Comparison of ENCODE assay signal across 1 cellular context in the genomic region with DNA sequence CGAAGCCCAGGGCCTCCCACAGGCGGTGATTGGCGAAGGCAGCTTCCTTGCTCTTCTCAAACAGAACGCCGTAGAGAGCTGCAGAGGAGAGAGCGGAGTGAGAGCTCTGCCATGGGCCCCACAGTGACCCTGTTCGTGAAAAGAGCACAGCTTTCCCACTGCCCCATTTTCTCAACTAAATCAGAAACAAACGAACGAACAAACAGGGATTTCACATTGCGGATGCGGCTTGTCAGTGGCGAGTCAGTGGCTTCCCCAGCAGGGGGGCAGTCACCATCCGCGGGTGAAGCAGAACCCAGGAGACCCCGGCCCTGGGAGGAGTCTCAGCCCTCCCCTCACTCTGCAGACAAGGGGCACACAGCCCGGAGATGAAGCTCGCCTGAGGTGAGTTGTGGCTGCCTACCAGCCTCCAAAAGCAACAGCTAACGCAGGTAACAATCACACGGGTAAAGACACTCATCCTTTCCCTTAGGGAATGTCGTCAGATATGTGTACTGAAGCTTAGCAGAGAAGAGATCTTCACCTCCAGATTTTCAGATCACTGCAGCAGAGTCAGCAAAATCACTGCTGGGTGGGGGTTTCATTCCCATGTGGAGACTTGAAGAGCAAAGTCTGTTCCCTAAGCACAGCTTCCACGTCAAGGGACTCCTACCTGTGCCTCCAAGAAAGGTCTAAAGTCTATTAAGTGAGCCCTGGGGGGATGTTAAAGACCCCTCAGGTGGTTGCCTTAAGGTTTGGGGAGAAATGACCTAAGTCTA.
TF ChIP-seq lines count a peak whose summit lies in the region.

No MANE protein-coding gene starts in this region.

TF ChIP-seq in GM23338, 12 proteins besides CTCF, POLR2A, EP300 and RAD21:
- TF ChIP-seq STAT1 (IDR thresholded peaks at IDR 0.05; ENCODE audit: unreplicated experiment) = no peak
- no peak for TF ChIP-seq NANOG (IDR thresholded peaks at IDR 0.05; ENCODE audit: borderline replicate concordance)
- no peak for TF ChIP-seq ZNF114 (CRISPR knock-in tag; IDR thresholded peaks at IDR 0.05)
- no peak for TF ChIP-seq JUNB (IDR thresholded peaks at IDR 0.05; ENCODE audit: unreplicated experiment)
- TF ChIP-seq, protein P1, sequence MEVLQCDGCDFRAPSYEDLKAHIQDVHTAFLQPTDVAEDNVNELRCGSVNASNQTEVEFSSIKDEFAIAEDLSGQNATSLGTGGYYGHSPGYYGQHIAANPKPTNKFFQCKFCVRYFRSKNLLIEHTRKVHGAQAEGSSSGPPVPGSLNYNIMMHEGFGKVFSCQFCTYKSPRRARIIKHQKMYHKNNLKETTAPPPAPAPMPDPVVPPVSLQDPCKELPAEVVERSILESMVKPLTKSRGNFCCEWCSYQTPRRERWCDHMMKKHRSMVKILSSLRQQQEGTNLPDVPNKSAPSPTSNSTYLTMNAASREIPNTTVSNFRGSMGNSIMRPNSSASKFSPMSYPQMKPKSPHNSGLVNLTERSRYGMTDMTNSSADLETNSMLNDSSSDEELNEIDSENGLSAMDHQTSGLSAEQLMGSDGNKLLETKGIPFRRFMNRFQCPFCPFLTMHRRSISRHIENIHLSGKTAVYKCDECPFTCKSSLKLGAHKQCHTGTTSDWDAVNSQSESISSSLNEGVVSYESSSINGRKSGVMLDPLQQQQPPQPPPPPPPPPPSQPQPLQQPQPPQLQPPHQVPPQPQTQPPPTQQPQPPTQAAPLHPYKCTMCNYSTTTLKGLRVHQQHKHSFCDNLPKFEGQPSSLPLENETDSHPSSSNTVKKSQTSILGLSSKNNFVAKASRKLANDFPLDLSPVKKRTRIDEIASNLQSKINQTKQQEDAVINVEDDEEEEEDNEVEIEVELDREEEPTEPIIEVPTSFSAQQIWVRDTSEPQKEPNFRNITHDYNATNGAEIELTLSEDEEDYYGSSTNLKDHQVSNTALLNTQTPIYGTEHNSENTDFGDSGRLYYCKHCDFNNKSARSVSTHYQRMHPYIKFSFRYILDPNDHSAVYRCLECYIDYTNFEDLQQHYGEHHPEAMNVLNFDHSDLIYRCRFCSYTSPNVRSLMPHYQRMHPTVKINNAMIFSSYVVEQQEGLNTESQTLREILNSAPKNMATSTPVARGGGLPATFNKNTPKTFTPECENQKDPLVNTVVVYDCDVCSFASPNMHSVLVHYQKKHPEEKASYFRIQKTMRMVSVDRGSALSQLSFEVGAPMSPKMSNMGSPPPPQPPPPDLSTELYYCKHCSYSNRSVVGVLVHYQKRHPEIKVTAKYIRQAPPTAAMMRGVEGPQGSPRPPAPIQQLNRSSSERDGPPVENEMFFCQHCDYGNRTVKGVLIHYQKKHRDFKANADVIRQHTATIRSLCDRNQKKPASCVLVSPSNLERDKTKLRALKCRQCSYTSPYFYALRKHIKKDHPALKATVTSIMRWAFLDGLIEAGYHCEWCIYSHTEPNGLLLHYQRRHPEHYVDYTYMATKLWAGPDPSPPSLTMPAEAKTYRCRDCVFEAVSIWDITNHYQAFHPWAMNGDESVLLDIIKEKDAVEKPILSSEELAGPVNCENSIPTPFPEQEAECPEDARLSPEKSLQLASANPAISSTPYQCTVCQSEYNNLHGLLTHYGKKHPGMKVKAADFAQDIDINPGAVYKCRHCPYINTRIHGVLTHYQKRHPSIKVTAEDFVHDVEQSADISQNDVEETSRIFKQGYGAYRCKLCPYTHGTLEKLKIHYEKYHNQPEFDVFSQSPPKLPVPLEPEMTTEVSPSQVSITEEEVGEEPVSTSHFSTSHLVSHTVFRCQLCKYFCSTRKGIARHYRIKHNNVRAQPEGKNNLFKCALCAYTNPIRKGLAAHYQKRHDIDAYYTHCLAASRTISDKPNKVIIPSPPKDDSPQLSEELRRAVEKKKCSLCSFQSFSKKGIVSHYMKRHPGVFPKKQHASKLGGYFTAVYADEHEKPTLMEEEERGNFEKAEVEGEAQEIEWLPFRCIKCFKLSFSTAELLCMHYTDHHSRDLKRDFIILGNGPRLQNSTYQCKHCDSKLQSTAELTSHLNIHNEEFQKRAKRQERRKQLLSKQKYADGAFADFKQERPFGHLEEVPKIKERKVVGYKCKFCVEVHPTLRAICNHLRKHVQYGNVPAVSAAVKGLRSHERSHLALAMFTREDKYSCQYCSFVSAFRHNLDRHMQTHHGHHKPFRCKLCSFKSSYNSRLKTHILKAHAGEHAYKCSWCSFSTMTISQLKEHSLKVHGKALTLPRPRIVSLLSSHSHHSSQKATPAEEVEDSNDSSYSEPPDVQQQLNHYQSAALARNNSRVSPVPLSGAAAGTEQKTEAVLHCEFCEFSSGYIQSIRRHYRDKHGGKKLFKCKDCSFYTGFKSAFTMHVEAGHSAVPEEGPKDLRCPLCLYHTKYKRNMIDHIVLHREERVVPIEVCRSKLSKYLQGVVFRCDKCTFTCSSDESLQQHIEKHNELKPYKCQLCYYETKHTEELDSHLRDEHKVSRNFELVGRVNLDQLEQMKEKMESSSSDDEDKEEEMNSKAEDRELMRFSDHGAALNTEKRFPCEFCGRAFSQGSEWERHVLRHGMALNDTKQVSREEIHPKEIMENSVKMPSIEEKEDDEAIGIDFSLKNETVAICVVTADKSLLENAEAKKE (CRISPR knock-in tag; IDR thresholded peaks at IDR 0.05) = no peak
- no peak for TF ChIP-seq ZNF331 (CRISPR knock-in tag; IDR thresholded peaks at IDR 0.05; ENCODE audit: low read depth)
- TF ChIP-seq CREB1 (CRISPR knock-in tag; IDR thresholded peaks at IDR 0.05; ENCODE audit: low read depth) = no peak
- TF ChIP-seq, protein P2, sequence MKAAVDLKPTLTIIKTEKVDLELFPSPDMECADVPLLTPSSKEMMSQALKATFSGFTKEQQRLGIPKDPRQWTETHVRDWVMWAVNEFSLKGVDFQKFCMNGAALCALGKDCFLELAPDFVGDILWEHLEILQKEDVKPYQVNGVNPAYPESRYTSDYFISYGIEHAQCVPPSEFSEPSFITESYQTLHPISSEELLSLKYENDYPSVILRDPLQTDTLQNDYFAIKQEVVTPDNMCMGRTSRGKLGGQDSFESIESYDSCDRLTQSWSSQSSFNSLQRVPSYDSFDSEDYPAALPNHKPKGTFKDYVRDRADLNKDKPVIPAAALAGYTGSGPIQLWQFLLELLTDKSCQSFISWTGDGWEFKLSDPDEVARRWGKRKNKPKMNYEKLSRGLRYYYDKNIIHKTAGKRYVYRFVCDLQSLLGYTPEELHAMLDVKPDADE (IDR thresholded peaks at IDR 0.05) = no peak
- TF ChIP-seq, protein P3, sequence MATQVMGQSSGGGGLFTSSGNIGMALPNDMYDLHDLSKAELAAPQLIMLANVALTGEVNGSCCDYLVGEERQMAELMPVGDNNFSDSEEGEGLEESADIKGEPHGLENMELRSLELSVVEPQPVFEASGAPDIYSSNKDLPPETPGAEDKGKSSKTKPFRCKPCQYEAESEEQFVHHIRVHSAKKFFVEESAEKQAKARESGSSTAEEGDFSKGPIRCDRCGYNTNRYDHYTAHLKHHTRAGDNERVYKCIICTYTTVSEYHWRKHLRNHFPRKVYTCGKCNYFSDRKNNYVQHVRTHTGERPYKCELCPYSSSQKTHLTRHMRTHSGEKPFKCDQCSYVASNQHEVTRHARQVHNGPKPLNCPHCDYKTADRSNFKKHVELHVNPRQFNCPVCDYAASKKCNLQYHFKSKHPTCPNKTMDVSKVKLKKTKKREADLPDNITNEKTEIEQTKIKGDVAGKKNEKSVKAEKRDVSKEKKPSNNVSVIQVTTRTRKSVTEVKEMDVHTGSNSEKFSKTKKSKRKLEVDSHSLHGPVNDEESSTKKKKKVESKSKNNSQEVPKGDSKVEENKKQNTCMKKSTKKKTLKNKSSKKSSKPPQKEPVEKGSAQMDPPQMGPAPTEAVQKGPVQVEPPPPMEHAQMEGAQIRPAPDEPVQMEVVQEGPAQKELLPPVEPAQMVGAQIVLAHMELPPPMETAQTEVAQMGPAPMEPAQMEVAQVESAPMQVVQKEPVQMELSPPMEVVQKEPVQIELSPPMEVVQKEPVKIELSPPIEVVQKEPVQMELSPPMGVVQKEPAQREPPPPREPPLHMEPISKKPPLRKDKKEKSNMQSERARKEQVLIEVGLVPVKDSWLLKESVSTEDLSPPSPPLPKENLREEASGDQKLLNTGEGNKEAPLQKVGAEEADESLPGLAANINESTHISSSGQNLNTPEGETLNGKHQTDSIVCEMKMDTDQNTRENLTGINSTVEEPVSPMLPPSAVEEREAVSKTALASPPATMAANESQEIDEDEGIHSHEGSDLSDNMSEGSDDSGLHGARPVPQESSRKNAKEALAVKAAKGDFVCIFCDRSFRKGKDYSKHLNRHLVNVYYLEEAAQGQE (IDR thresholded peaks at IDR 0.05; ENCODE audit: unreplicated experiment) = no peak
- no peak for TF ChIP-seq EZH2 (IDR thresholded peaks at IDR 0.05; ENCODE audit: low read depth, unreplicated experiment)
- no peak for TF ChIP-seq EZH2phosphoT487 (IDR thresholded peaks at IDR 0.05; ENCODE audit: unreplicated experiment)
- TF ChIP-seq POLR2AphosphoS5 (IDR thresholded peaks at IDR 0.05; ENCODE audit: low read depth) = no peak
